Comparison of ENCODE assay signal across 16 cellular contexts in the genomic region with DNA sequence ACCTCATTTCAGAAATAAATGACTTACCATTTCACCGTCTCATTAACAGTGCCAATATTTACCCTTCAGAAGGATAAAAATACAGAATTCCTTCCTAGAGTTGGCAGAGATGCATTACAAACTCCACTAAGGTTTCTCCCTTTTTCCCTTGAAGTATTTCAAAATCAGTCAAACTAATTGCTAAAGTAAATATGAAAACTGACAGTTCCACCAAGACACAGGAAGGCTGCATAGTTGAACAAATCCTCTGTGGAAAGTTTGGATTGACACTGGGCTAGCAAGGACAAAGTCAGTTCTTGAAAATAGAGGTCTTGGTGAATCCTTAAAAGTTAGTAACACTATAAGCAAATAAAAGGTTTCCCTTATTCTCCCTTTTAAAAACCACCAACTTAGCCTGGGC. TPM values are rescaled to one million over a fixed set of nuclear protein-coding genes. Genes with fewer than 3 reads are reported as not detected.
DNase-seq lines count a peak whose midpoint lies in the region; ATAC-seq and TF ChIP-seq lines count a peak whose summit lies in the region.
"Had no signal": no experiment of that assay in that cellular context is flagged by ENCODE, and none has a peak within 500 bp of the region (broad histone marks: within the 10 kb centered on the region; RNA-seq: fewer than 3 reads in every experiment).

No MANE protein-coding gene starts in this region.

- no peak for TF ChIP-seq EP300 in esophagus muscularis mucosa (IDR thresholded peaks at IDR 0.05)

- no peak overlapping the region for H3K9ac ChIP-seq in subcutaneous abdominal adipose tissue (ENCODE audit: low read length in 5 of 5)
- H3K9ac ChIP-seq: BLaER1, GM23248 had no signal

- H3K9me3 ChIP-seq in left ventricle myocardium inferior (replicated peaks) (no peaks in the 10 kb centered on the region), heart right ventricle (no peaks in the 10 kb centered on the region), esophagus muscularis mucosa (no peaks in the 10 kb centered on the region), subcutaneous abdominal adipose tissue (ENCODE audit: control insufficient read depth in 5 of 5, low read length in 5 of 5) (no peaks in the 10 kb centered on the region)
- no peaks in the 10 kb centered on the region for H3K9me3 ChIP-seq in CD8-positive, alpha-beta memory T cell (ENCODE audit: low read length)
- H3K9me3 ChIP-seq: BLaER1, HAP-1 had no signal

- H3K27ac ChIP-seq in left ventricle myocardium inferior (replicated peaks), result peak overlapping the region; percentile 23
- peak overlapping the region in 1 of 10 donors; percentile 26 for H3K27ac ChIP-seq in heart right ventricle
- H3K27ac ChIP-seq in esophagus muscularis mucosa (replicated peaks in 1 of 4), result peak overlapping the region in 3 of 4 donors; percentile 16 to 56 (median 32)
- H3K27ac ChIP-seq in subcutaneous abdominal adipose tissue (ENCODE audit: low read depth, low read length), result peak overlapping the region; percentile 18
- H3K27ac ChIP-seq in CD8-positive, alpha-beta memory T cell (ENCODE audit: low read depth, low read length), result no peak overlapping the region
- H3K27ac ChIP-seq: BLaER1, GM23248 had no signal

- no peak overlapping the region for H3K4me3 Mint-ChIP-seq in CD8-positive, alpha-beta memory T cell
- H3K4me3 Mint-ChIP-seq: CD14-positive monocyte; CD4-positive, alpha-beta memory T cell had no signal

- H3K9me3 Mint-ChIP-seq in CD8-positive, alpha-beta memory T cell, result no peaks in the 10 kb centered on the region
- H3K9me3 Mint-ChIP-seq: CD4-positive, alpha-beta memory T cell had no signal

- H3K27me3 ChIP-seq in left ventricle myocardium inferior (ENCODE audit: low read depth) (no peaks in the 10 kb centered on the region), heart right ventricle (no peaks in the 10 kb centered on the region), esophagus muscularis mucosa (no peaks in the 10 kb centered on the region), subcutaneous abdominal adipose tissue (ENCODE audit: control insufficient read depth in 5 of 5, insufficient read depth in 4 of 5, low read length in 5 of 5) (no peaks in the 10 kb centered on the region)
- H3K27me3 ChIP-seq in CD8-positive, alpha-beta memory T cell (ENCODE audit: insufficient read depth, low read length, poor library complexity, severe bottlenecking), result no peaks in the 10 kb centered on the region
- H3K27me3 ChIP-seq: BLaER1 had no signal

- H3K4me1 ChIP-seq in left ventricle myocardium inferior, result peaks cover 30% of the 10 kb centered on the region
- H3K4me1 ChIP-seq in heart right ventricle, result peaks cover 0 to 21% (median 0%) of the 10 kb centered on the region in 9 donors
- H3K4me1 ChIP-seq in esophagus muscularis mucosa, result peaks cover 0 to 29% (median 26%) of the 10 kb centered on the region in 4 donors
- H3K4me1 ChIP-seq in subcutaneous abdominal adipose tissue (ENCODE audit: control insufficient read depth in 5 of 5, insufficient read depth in 5 of 5, low read length in 5 of 5), result peaks cover 0 to 19% (median 5%) of the 10 kb centered on the region in 5 donors
- no peaks in the 10 kb centered on the region for H3K4me1 ChIP-seq in CD8-positive, alpha-beta memory T cell (ENCODE audit: insufficient read depth, low read length)
- H3K4me1 ChIP-seq: BLaER1, HAP-1 had no signal

- H3K27me3 Mint-ChIP-seq in CD8-positive, alpha-beta memory T cell, result no peaks in the 10 kb centered on the region
- H3K27me3 Mint-ChIP-seq: CD4-positive, alpha-beta memory T cell had no signal

- peaks cover 0 to 4% (median 2%) of the 10 kb centered on the region in 3 donors for H3K4me1 Mint-ChIP-seq in CD8-positive, alpha-beta memory T cell

- no peak overlapping the region for H3K27ac Mint-ChIP-seq in CD8-positive, alpha-beta memory T cell

- H3K36me3 Mint-ChIP-seq in CD8-positive, alpha-beta memory T cell, result peaks cover 0 to 69% (median 19%) of the 10 kb centered on the region in 3 donors

- no peak for DNase-seq in left ventricle myocardium inferior
- no peak for DNase-seq in heart right ventricle
- no peak for DNase-seq in esophagus muscularis mucosa (ENCODE audit: extremely low spot score)
- DNase-seq in omental fat pad (ENCODE audit: low spot score), result no peak
- no peak for DNase-seq in inferior parietal cortex (ENCODE audit: extremely low spot score)
- no peak for DNase-seq in CD8-positive, alpha-beta memory T cell
- no peak for DNase-seq in NCI-H82 treated with DMSO at 0.1 percent for 48 hours (lab: John Stamatoyannopoulos, UW; ENCODE audit: unreplicated experiment)
- DNase-seq: 8988T; CD4-positive, alpha-beta memory T cell; COR-L47; DMS 273 treated with DMSO at 0.1 percent for 48 hours; GM23248 had no signal

- peaks cover 54% of the 10 kb centered on the region for H3K36me3 ChIP-seq in left ventricle myocardium inferior
- H3K36me3 ChIP-seq in heart right ventricle, result peaks cover 0 to 95% (median 26%) of the 10 kb centered on the region in 9 donors
- peaks cover 24 to 60% (median 56%) of the 10 kb centered on the region in 4 donors for H3K36me3 ChIP-seq in esophagus muscularis mucosa
- H3K36me3 ChIP-seq in subcutaneous abdominal adipose tissue (ENCODE audit: control insufficient read depth in 5 of 5, insufficient read depth in 5 of 5, low read length in 5 of 5), result peaks cover 17 to 50% (median 43%) of the 10 kb centered on the region in 5 donors
- H3K36me3 ChIP-seq in CD8-positive, alpha-beta memory T cell (ENCODE audit: insufficient read depth, low read length), result peaks cover 26% of the 10 kb centered on the region

- H3K4me3 ChIP-seq in left ventricle myocardium inferior, result no peak overlapping the region
- H3K4me3 ChIP-seq in heart right ventricle, result no peak overlapping the region
- H3K4me3 ChIP-seq in esophagus muscularis mucosa, result no peak overlapping the region
- no peak overlapping the region for H3K4me3 ChIP-seq in subcutaneous abdominal adipose tissue (ENCODE audit: low read depth in 1 of 5, low read length in 5 of 5)
- H3K4me3 ChIP-seq in CD8-positive, alpha-beta memory T cell (ENCODE audit: low read length), result no peak overlapping the region
- H3K4me3 ChIP-seq: BLaER1, GM23248, HAP-1 had no signal

- POLR2A ChIA-PET in CD8-positive, alpha-beta memory T cell (lab: Charles Lee), result no interaction called here

- ATAC-seq in heart right ventricle, result no peak
- ATAC-seq in omental fat pad (ENCODE audit: low FRiP score), result peak; percentile 80

- TF ChIP-seq CTCF in left ventricle myocardium inferior (IDR thresholded peaks at IDR 0.05; ENCODE audit: borderline replicate concordance) (no peak), heart right ventricle (IDR thresholded peaks at IDR 0.05) (no peak), esophagus muscularis mucosa (IDR thresholded peaks at IDR 0.05) (no peak), omental fat pad (IDR thresholded peaks at IDR 0.05) (no peak)

- 65 to 68% methylated on average over 1 of the region's 1 CpG for WGBS in heart right ventricle, 2 donors
- 18% methylated on average over 1 of the region's 1 CpG for WGBS in esophagus muscularis mucosa

- CTCF ChIA-PET in CD8-positive, alpha-beta memory T cell (lab: Charles Lee), result no interaction called here

- intact Hi-C loops in left ventricle myocardium inferior (cut with micrococcal nuclease), result no loop called here
- intact Hi-C loops in heart right ventricle (cut with DNase I), result loop anchor here in 1 of 10 donors (5.0 kb wide), 1 partner anchor 34 kb away; a partner anchor contains a TSS
- intact Hi-C loops in esophagus muscularis mucosa (cut with DNase I), result no loop called here

- TF ChIP-seq POLR2A in esophagus muscularis mucosa (IDR thresholded peaks at IDR 0.05; ENCODE audit: low read depth), result no peak

RNA-seq across cellular contexts. Expression of a gene that starts 34.5 kb away (rescaled TPM):
- total RNA-seq in left ventricle myocardium inferior (17.3 TPM), heart right ventricle (10 to 100 TPM; 16.0 to 24.1 (median 19.5) TPM), esophagus muscularis mucosa (10 to 100 TPM; 17.0 to 26.4 (median 20.5) TPM), omental fat pad (10 to 100 TPM; 18.6 to 30.4 (median 23.4) TPM)
- 1 to 10 TPM; 4.5 to 8.4 TPM for polyA plus RNA-seq in heart right ventricle
- total RNA-seq in CD8-positive, alpha-beta memory T cell, result 10 to 100 TPM; 40.1 to 40.2 TPM
- polyA plus RNA-seq in CD8-positive, alpha-beta memory T cell, result 82.4 TPM

RNA-seq across cellular contexts. Expression of a gene that starts 57.0 kb away (rescaled TPM):
- 32.1 TPM for total RNA-seq in left ventricle myocardium inferior
- total RNA-seq in heart right ventricle, result 10 to 100 TPM; 16.5 to 81.8 (median 25.1) TPM
- 10 to 100 TPM; 54.6 to 91.4 TPM for polyA plus RNA-seq in heart right ventricle
- total RNA-seq in esophagus muscularis mucosa, result 100 to 1,000 TPM; 295 to 524 (median 378) TPM
- total RNA-seq in omental fat pad, result 100 to 1,000 TPM; 187 to 325 (median 254) TPM
- 100 to 1,000 TPM; 173 to 182 TPM for total RNA-seq in CD8-positive, alpha-beta memory T cell
- polyA plus RNA-seq in CD8-positive, alpha-beta memory T cell, result 59.3 TPM
